ENCODE assay signal across 12 cellular contexts in the genomic region with DNA sequence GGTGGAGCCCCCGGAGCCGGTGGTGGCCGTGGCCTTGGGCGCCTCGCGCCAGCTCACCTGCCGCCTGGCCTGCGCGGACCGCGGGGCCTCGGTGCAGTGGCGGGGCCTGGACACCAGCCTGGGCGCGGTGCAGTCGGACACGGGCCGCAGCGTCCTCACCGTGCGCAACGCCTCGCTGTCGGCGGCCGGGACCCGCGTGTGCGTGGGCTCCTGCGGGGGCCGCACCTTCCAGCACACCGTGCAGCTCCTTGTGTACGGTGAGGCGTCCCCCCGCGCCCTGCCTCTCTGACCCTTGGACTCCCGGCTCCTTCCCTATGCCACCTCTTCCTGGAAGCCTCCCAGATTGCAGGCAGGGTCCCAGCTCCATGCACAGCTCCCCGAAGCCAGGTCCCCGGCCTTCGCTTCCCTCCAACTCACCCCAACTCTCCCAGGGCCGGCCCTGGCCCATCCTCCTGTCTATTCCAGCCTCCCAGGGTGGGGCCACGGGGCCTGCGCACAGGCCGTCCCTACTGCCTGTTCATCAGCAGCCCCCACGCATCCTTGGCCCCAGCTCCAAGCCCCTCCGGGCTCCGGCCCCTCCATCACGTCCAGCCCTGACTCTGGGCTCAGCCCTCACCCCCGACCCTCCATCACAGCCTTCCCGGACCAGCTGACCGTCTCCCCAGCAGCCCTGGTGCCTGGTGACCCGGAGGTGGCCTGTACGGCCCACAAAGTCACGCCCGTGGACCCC. TPM values are rescaled to one million over a fixed set of nuclear protein-coding genes. Genes with fewer than 3 reads are reported as not detected.
DNase-seq lines count a peak whose midpoint lies in the region; ATAC-seq, FAIRE-seq and TF ChIP-seq lines count a peak whose summit lies in the region.
"Had no signal": no experiment of that assay in that cellular context is flagged by ENCODE, and none has a peak within 500 bp of the region (broad histone marks: within the 10 kb centered on the region; RNA-seq: fewer than 3 reads in every experiment).

No MANE protein-coding gene starts in this region.

- H4K20me1 ChIP-seq in K562 (replicated peaks; ENCODE audit: control insufficient read depth, insufficient read depth, low read length) = no peaks in the 10 kb centered on the region

- H3K36me3 ChIP-seq in left ventricle myocardium inferior (no peaks in the 10 kb centered on the region), heart right ventricle (no peaks in the 10 kb centered on the region), K562 (ENCODE audit: control insufficient read depth, insufficient read depth, low read length) (no peaks in the 10 kb centered on the region), stomach (no peaks in the 10 kb centered on the region)

- CTCF ChIA-PET in K562 (lab: Yijun Ruan, JAX; ENCODE audit: low intra/inter-chr PET ratio) = no interaction called here

- TF ChIP-seq EP300 in K562 (IDR thresholded peaks at IDR 0.05; ENCODE audit: low read length) = no peak
- TF ChIP-seq EP300 in stomach (IDR thresholded peaks at IDR 0.05) = no peak

- no peaks in the 10 kb centered on the region for H3K9me1 ChIP-seq in K562 (ENCODE audit: control insufficient read depth, insufficient read depth, low read length)

- TF ChIP-seq RAD21 in K562 (CRISPR knock-in tag; conservative IDR thresholded peaks at IDR 0.05 in 1 of 2, IDR thresholded peaks at IDR 0.05 in 1 of 2) = no peak

- POLR2A ChIA-PET in K562 (lab: Yijun Ruan, JAX) = interaction anchor here (0.9 kb wide), 1 partner anchor 10 kb away, joined by 4 read pairs; no protein-coding TSS in a partner anchor

- BruUV-seq in K562 (replicated peaks; lab: Mats Ljungman, UMichigan) = no TSS peak

- H3K4me2 ChIP-seq in K562 (ENCODE audit: insufficient read depth, low read length) = no peak overlapping the region

- H3K27ac ChIP-seq in left ventricle myocardium inferior (replicated peaks) (no peak overlapping the region), heart right ventricle (no peak overlapping the region), K562 (ENCODE audit: extremely low read depth, low read depth, low read length) (no peak overlapping the region), stomach (no peak overlapping the region)

- H3K79me2 ChIP-seq in K562 (ENCODE audit: control insufficient read depth, insufficient read depth, low read length) = no peaks in the 10 kb centered on the region

- in situ Hi-C loops in K562 (cut with MboI) = no loop called here

- ATAC-seq in heart right ventricle (no peak), K562 (peak; percentile 39; the same call in 2 of the 3 replicates), left lobe of liver (peak; percentile 31), HG02588 (IDR thresholded peaks at IDR 0.05; ENCODE audit: unreplicated experiment) (no peak), GM21423 (IDR thresholded peaks at IDR 0.05; ENCODE audit: unreplicated experiment) (no peak)

- no peak for FAIRE-seq in K562 (lab: Jason Lieb, UNC)

- H3K9me3 ChIP-seq in left ventricle myocardium inferior (replicated peaks) (no peaks in the 10 kb centered on the region), heart right ventricle (peaks cover 0 to 7% (median 0%) of the 10 kb centered on the region in 11 donors), K562 (replicated peaks; ENCODE audit: control insufficient read depth, insufficient read depth, low read depth, low read length) (no peaks in the 10 kb centered on the region), stomach (no peaks in the 10 kb centered on the region)

- no peak overlapping the region for H2AFZ ChIP-seq in K562 (ENCODE audit: low read depth, low read length)

- no peak overlapping the region for H3K9ac ChIP-seq in K562 (ENCODE audit: insufficient read depth in 1 of 2, low read depth in 2 of 2, low read length in 2 of 2)

- intact Hi-C loops in left ventricle myocardium inferior (cut with micrococcal nuclease) (no loop called here), heart right ventricle (cut with DNase I) (no loop called here), K562 (cut with micrococcal nuclease) (no loop called here), stomach (cut with DNase I; ENCODE audit: low total_unique reads) (no loop called here)

- H3K27me3 ChIP-seq in left ventricle myocardium inferior (ENCODE audit: low read depth) (peaks cover 54% of the 10 kb centered on the region), heart right ventricle (peaks cover 12 to 50% (median 37%) of the 10 kb centered on the region in 7 donors), K562 (ENCODE audit: control insufficient read depth in 2 of 2, insufficient read depth in 2 of 2, low read length in 2 of 2) (no peaks in the 10 kb centered on the region), stomach (peaks cover 20 to 67% (median 41%) of the 10 kb centered on the region in 3 donors)

- 5 to 9% methylated on average over 50 to 55 of the region's 55 CpGs for WGBS in heart right ventricle, 2 donors
- WGBS in K562 (ENCODE audit: insufficient coverage, low coverage, missing lambda C conversion rate) = 27% methylated on average over 14 of the region's 55 CpGs
- 4 to 13% (median 5%) methylated on average over 27 to 55 of the region's 55 CpGs for WGBS in stomach, 5 donors

- no peak for TF ChIP-seq CTCF in left ventricle myocardium inferior (IDR thresholded peaks at IDR 0.05; ENCODE audit: borderline replicate concordance)
- TF ChIP-seq CTCF in heart right ventricle (IDR thresholded peaks at IDR 0.05) = no peak
- TF ChIP-seq CTCF in K562 (IDR thresholded peaks at IDR 0.05 in 2 of 3, conservative IDR thresholded peaks at IDR 0.05 in 1 of 3; ENCODE audit: insufficient read depth in 2 of 3, low read depth in 1 of 3, low read length in 3 of 3) = no peak
- no peak for TF ChIP-seq CTCF in stomach (IDR thresholded peaks at IDR 0.05)

- H3K4me3 ChIP-seq in left ventricle myocardium inferior = peak overlapping the region; percentile 43
- peak overlapping the region in 4 of 10 donors; percentile 18 to 29 (median 20) for H3K4me3 ChIP-seq in heart right ventricle
- H3K4me3 ChIP-seq in K562 = no peak overlapping the region
- peak overlapping the region; percentile 5 to 44 (median 18) for H3K4me3 ChIP-seq in stomach

- no peak for DNase-seq in left ventricle myocardium inferior
- DNase-seq in heart right ventricle = no peak
- no peak for DNase-seq in K562 (ENCODE audit: extremely low read depth in 1 of 4, low spot score in 3 of 4)
- no peak for DNase-seq in left lobe of liver (ENCODE audit: low spot score)
- DNase-seq in stomach = no peak
- DNase-seq in activated gamma-delta T cell (lab: John Stamatoyannopoulos, UW) = no peak
- DNase-seq: aorta; C1 segment of cervical spinal cord; HCEC 1CT; stimulated activated CD4-positive, alpha-beta T cell treated with anti-CD3 and anti-CD28 coated beads, Interleukin-15, amount 100 ng/mL, for 24 hours had no signal

- H3K4me1 ChIP-seq in left ventricle myocardium inferior = peaks cover 28% of the 10 kb centered on the region
- H3K4me1 ChIP-seq in heart right ventricle = peaks cover 4 to 30% (median 12%) of the 10 kb centered on the region in 9 donors
- H3K4me1 ChIP-seq in K562 (replicated peaks in 1 of 2; ENCODE audit: control insufficient read depth in 2 of 2, insufficient read depth in 2 of 2, low read length in 2 of 2) = peaks cover 0 to 50% of the 10 kb centered on the region in 2 experiments; a peak in 3 of 5 replicates
- peaks cover 8 to 34% (median 23%) of the 10 kb centered on the region in 4 donors for H3K4me1 ChIP-seq in stomach

- TF ChIP-seq POLR2A in K562 (conservative IDR thresholded peaks at IDR 0.05) (no peak), stomach (IDR thresholded peaks at IDR 0.05) (no peak)

RNA-seq across cellular contexts. Expression of a gene that starts 1.7 kb away (rescaled TPM):
- total RNA-seq in left ventricle myocardium inferior = 0.22 TPM
- total RNA-seq in heart right ventricle = under 1 TPM in 9 of 10 donors, not detected in 1; 0.14 to 0.71 (median 0.17) TPM
- polyA plus RNA-seq in heart right ventricle = under 1 TPM; 0.09 to 0.80 TPM
- total RNA-seq in K562 (2011; cell fraction: chromatin; rRNA removed; ENCODE audit: low replicate concordance) = not detected in 2 replicates
- 0.79 and 1.0 TPM in 2 replicates for total RNA-seq in K562 (2011; cell fraction: nucleolus; rRNA removed)
- not detected in 2 replicates for total RNA-seq in K562 (2011; cell fraction: nucleoplasm; rRNA removed)
- total RNA-seq in K562 (2014; rRNA removed) = 0.09 and 0.20 TPM in 2 replicates
- not detected in 2 replicates for total RNA-seq in K562 (2014; rRNA removed; fragmentation: Illumina TruSeq; extraction: Trizol)
- total RNA-seq in K562 (2015; rRNA removed; fragmentation: Illumina TruSeq; extraction: Trizol) = not detected in 2 replicates
- total RNA-seq in K562 (2021) = 0.09 TPM in 1 of 2 replicates, not detected in the other
- 0.05 TPM in 1 of 2 replicates, not detected in the other for polyA plus RNA-seq in K562 (2011; rRNA removed)
- polyA plus RNA-seq in K562 (2011; cell fraction: cytosol; rRNA removed) = 0.12 TPM in 1 of 2 replicates, not detected in the other
- polyA plus RNA-seq in K562 (2011; cell fraction: nucleus; rRNA removed) = 0.18 and 0.40 TPM in 2 replicates
- polyA plus RNA-seq in K562 (2012) = 0.27 and 0.82 TPM in 2 replicates
- polyA plus RNA-seq in K562 (2014; fragmentation: Illumina TruSeq; extraction: Trizol) = not detected in 2 replicates
- polyA plus RNA-seq in K562 (2014; fragmentation: Nextera tagmentation; extraction: Ambion mirVana) = not detected
- 0.12 and 0.36 TPM in 2 replicates for polyA plus RNA-seq in K562 (2014; rRNA removed)
- not detected in 2 replicates for polyA minus RNA-seq in K562 (2011; rRNA and poly(A)+ RNA removed)
- polyA minus RNA-seq in K562 (2011; cell fraction: cytosol; rRNA and poly(A)+ RNA removed) = not detected in 2 replicates
- 0.22 TPM in 1 of 2 replicates, not detected in the other for polyA minus RNA-seq in K562 (2011; cell fraction: nucleus; rRNA and poly(A)+ RNA removed)
- total RNA-seq in left lobe of liver = 0.53 TPM
- total RNA-seq in stomach = 10 to 100 TPM in 1 of 5 donors, 1 to 10 TPM in 2, under 1 TPM in 1, not detected in 1; 0.45 to 11.9 (median 2.1) TPM
- 1 to 10 TPM; 1.5 to 2.9 (median 2.3) TPM for polyA plus RNA-seq in stomach

RNA-seq across cellular contexts. Expression of a gene that starts 9.3 kb away (rescaled TPM):
- total RNA-seq in left ventricle myocardium inferior (11.2 TPM), heart right ventricle (10 to 100 TPM in 6 of 10 donors, 1 to 10 TPM in 4; 7.1 to 13.5 (median 10.2) TPM), K562 (2014; rRNA removed) (22.6 and 31.6 TPM in 2 replicates), K562 (2014; rRNA removed; fragmentation: Illumina TruSeq; extraction: Trizol) (0.32 and 0.47 TPM in 2 replicates), K562 (2015; rRNA removed; fragmentation: Illumina TruSeq; extraction: Trizol) (1.2 and 2.3 TPM in 2 replicates), K562 (2021) (13.0 and 15.5 TPM in 2 replicates), left lobe of liver (10.4 TPM), stomach (10 to 100 TPM in 3 of 5 donors, 1 to 10 TPM in 2; 1.2 to 65.5 (median 15.2) TPM)
- polyA plus RNA-seq in heart right ventricle (10 to 100 TPM; 22.1 to 22.2 TPM), K562 (2011; rRNA removed) (0.93 and 1.2 TPM in 2 replicates), K562 (2014; fragmentation: Illumina TruSeq; extraction: Trizol) (0.30 and 0.33 TPM in 2 replicates), K562 (2014; fragmentation: Nextera tagmentation; extraction: Ambion mirVana) (not detected), K562 (2014; rRNA removed) (12.2 and 15.0 TPM in 2 replicates), stomach (10 to 100 TPM; 26.3 to 33.8 (median 26.4) TPM)
- total RNA-seq in K562 (2011; cell fraction: chromatin; rRNA removed; ENCODE audit: low replicate concordance) = 7.0 and 14.9 TPM in 2 replicates
- total RNA-seq in K562 (2011; cell fraction: nucleolus; rRNA removed) = 10.1 and 11.5 TPM in 2 replicates
- total RNA-seq in K562 (2011; cell fraction: nucleoplasm; rRNA removed) = 5.3 and 6.3 TPM in 2 replicates
- 1.9 and 24.8 TPM in 2 replicates for polyA plus RNA-seq in K562 (2011; cell fraction: cytosol; rRNA removed)
- polyA plus RNA-seq in K562 (2011; cell fraction: nucleus; rRNA removed) = 1.8 and 3.9 TPM in 2 replicates
- polyA plus RNA-seq in K562 (2012) = 5.5 and 10.3 TPM in 2 replicates
- 0.74 and 0.78 TPM in 2 replicates for polyA minus RNA-seq in K562 (2011; rRNA and poly(A)+ RNA removed)
- 1.6 and 5.0 TPM in 2 replicates for polyA minus RNA-seq in K562 (2011; cell fraction: cytosol; rRNA and poly(A)+ RNA removed)
- polyA minus RNA-seq in K562 (2011; cell fraction: nucleus; rRNA and poly(A)+ RNA removed) = 3.2 and 3.8 TPM in 2 replicates

RNA-seq across cellular contexts. Expression of a gene that starts 33.5 kb away (rescaled TPM):
- total RNA-seq in left ventricle myocardium inferior (96.5 TPM), heart right ventricle (100 to 1,000 TPM in 2 of 10 donors, 10 to 100 TPM in 8; 70.2 to 116 (median 76.7) TPM), K562 (2014; rRNA removed) (203 and 207 TPM in 2 replicates), K562 (2014; rRNA removed; fragmentation: Illumina TruSeq; extraction: Trizol) (33.0 and 36.2 TPM in 2 replicates), K562 (2015; rRNA removed; fragmentation: Illumina TruSeq; extraction: Trizol) (65.5 and 75.7 TPM in 2 replicates), K562 (2021) (125 and 130 TPM in 2 replicates), left lobe of liver (53.5 TPM), stomach (100 to 1,000 TPM in 2 of 5 donors, 10 to 100 TPM in 3; 26.1 to 503 (median 72.9) TPM)
- polyA plus RNA-seq in heart right ventricle (100 to 1,000 TPM; 120 to 162 TPM), K562 (2011; rRNA removed) (82.7 and 103 TPM in 2 replicates), K562 (2014; fragmentation: Illumina TruSeq; extraction: Trizol) (55.7 and 88.4 TPM in 2 replicates), K562 (2014; fragmentation: Nextera tagmentation; extraction: Ambion mirVana) (1 to 10 TPM in 1 of 2 experiments, under 1 TPM in 1; 0.80 to 1.0 TPM), K562 (2014; rRNA removed) (125 and 142 TPM in 2 replicates), stomach (10 to 100 TPM; 62.9 to 82.1 (median 80.5) TPM)
- 34.1 and 85.3 TPM in 2 replicates for total RNA-seq in K562 (2011; cell fraction: chromatin; rRNA removed; ENCODE audit: low replicate concordance)
- total RNA-seq in K562 (2011; cell fraction: nucleolus; rRNA removed) = 68.2 and 70.5 TPM in 2 replicates
- 40.9 and 50.4 TPM in 2 replicates for total RNA-seq in K562 (2011; cell fraction: nucleoplasm; rRNA removed)
- 89.6 and 173 TPM in 2 replicates for polyA plus RNA-seq in K562 (2011; cell fraction: cytosol; rRNA removed)
- polyA plus RNA-seq in K562 (2011; cell fraction: nucleus; rRNA removed) = 83.8 and 124 TPM in 2 replicates
- polyA plus RNA-seq in K562 (2012) = 72.7 and 83.2 TPM in 2 replicates
- polyA minus RNA-seq in K562 (2011; rRNA and poly(A)+ RNA removed) = 16.2 and 28.5 TPM in 2 replicates
- 36.4 and 44.9 TPM in 2 replicates for polyA minus RNA-seq in K562 (2011; cell fraction: cytosol; rRNA and poly(A)+ RNA removed)
- polyA minus RNA-seq in K562 (2011; cell fraction: nucleus; rRNA and poly(A)+ RNA removed) = 18.4 and 20.5 TPM in 2 replicates

RNA-seq across cellular contexts. Expression of a gene that starts 37.2 kb away (rescaled TPM):
- total RNA-seq in left ventricle myocardium inferior = 11.3 TPM
- 10 to 100 TPM in 9 of 10 donors, 1 to 10 TPM in 1; 7.7 to 16.3 (median 12.4) TPM for total RNA-seq in heart right ventricle
- 10 to 100 TPM; 11.2 to 33.5 TPM for polyA plus RNA-seq in heart right ventricle
- 0.86 and 2.4 TPM in 2 replicates for total RNA-seq in K562 (2011; cell fraction: chromatin; rRNA removed; ENCODE audit: low replicate concordance)
- 1.1 and 1.3 TPM in 2 replicates for total RNA-seq in K562 (2011; cell fraction: nucleolus; rRNA removed)
- total RNA-seq in K562 (2011; cell fraction: nucleoplasm; rRNA removed) = 0.88 and 1.6 TPM in 2 replicates
- 0.14 TPM in 1 of 2 replicates, not detected in the other for total RNA-seq in K562 (2014; rRNA removed)
- total RNA-seq in K562 (2014; rRNA removed; fragmentation: Illumina TruSeq; extraction: Trizol) = not detected in 2 replicates
- not detected in 2 replicates for total RNA-seq in K562 (2015; rRNA removed; fragmentation: Illumina TruSeq; extraction: Trizol)
- 0.16 and 0.20 TPM in 2 replicates for total RNA-seq in K562 (2021)
- polyA plus RNA-seq in K562 (2011; rRNA removed) = 0.36 and 1.3 TPM in 2 replicates
- polyA plus RNA-seq in K562 (2011; cell fraction: cytosol; rRNA removed) = 0.49 and 0.64 TPM in 2 replicates
- polyA plus RNA-seq in K562 (2011; cell fraction: nucleus; rRNA removed) = 7.4 and 7.9 TPM in 2 replicates
- polyA plus RNA-seq in K562 (2012) = 0.16 and 2.0 TPM in 2 replicates
- polyA plus RNA-seq in K562 (2014; fragmentation: Illumina TruSeq; extraction: Trizol) = not detected in 2 replicates
- polyA plus RNA-seq in K562 (2014; fragmentation: Nextera tagmentation; extraction: Ambion mirVana) = not detected
- polyA plus RNA-seq in K562 (2014; rRNA removed) = 0.15 TPM in 1 of 2 replicates, not detected in the other
- 0.36 and 0.53 TPM in 2 replicates for polyA minus RNA-seq in K562 (2011; rRNA and poly(A)+ RNA removed)
- 0.55 and 0.76 TPM in 2 replicates for polyA minus RNA-seq in K562 (2011; cell fraction: cytosol; rRNA and poly(A)+ RNA removed)
- 0.89 and 0.94 TPM in 2 replicates for polyA minus RNA-seq in K562 (2011; cell fraction: nucleus; rRNA and poly(A)+ RNA removed)
- 57.8 TPM for total RNA-seq in left lobe of liver
- 100 to 1,000 TPM in 2 of 5 donors, 10 to 100 TPM in 3; 13.8 to 169 (median 34.8) TPM for total RNA-seq in stomach
- 10 to 100 TPM; 27.6 to 40.7 (median 38.4) TPM for polyA plus RNA-seq in stomach

RNA-seq across cellular contexts. Expression of a gene that starts 45.8 kb away (rescaled TPM):
- total RNA-seq in left ventricle myocardium inferior (not detected), heart right ventricle (1 to 10 TPM in 1 of 10 donors, under 1 TPM in 3, not detected in 6; 0.25 to 2.7 (median 0.37) TPM), K562 (2014; rRNA removed) (2.3 and 2.6 TPM in 2 replicates), K562 (2014; rRNA removed; fragmentation: Illumina TruSeq; extraction: Trizol) (not detected in 2 replicates), K562 (2015; rRNA removed; fragmentation: Illumina TruSeq; extraction: Trizol) (0.62 and 1.1 TPM in 2 replicates), K562 (2021) (0.72 and 1.8 TPM in 2 replicates), left lobe of liver (0.33 TPM), stomach (1 to 10 TPM in 1 of 5 donors, under 1 TPM in 1, not detected in 3; 0.55 to 5.4 TPM)
- polyA plus RNA-seq in heart right ventricle (under 1 TPM in 1 of 2 donors, not detected in 1; 0.46 TPM), K562 (2011; rRNA removed) (0.70 and 0.97 TPM in 2 replicates), K562 (2014; fragmentation: Illumina TruSeq; extraction: Trizol) (0.61 TPM in 1 of 2 replicates, not detected in the other), K562 (2014; fragmentation: Nextera tagmentation; extraction: Ambion mirVana) (under 1 TPM; 0.08 to 0.27 TPM), K562 (2014; rRNA removed) (1.8 and 2.2 TPM in 2 replicates), stomach (1 to 10 TPM in 1 of 3 donors, under 1 TPM in 2; 0.37 to 6.6 (median 0.93) TPM)
- 0.49 and 1.6 TPM in 2 replicates for total RNA-seq in K562 (2011; cell fraction: chromatin; rRNA removed; ENCODE audit: low replicate concordance)
- 4.0 and 4.5 TPM in 2 replicates for total RNA-seq in K562 (2011; cell fraction: nucleolus; rRNA removed)
- total RNA-seq in K562 (2011; cell fraction: nucleoplasm; rRNA removed) = 1.4 and 1.9 TPM in 2 replicates
- polyA plus RNA-seq in K562 (2011; cell fraction: cytosol; rRNA removed) = 1.9 and 5.9 TPM in 2 replicates
- polyA plus RNA-seq in K562 (2011; cell fraction: nucleus; rRNA removed) = 0.87 and 1.8 TPM in 2 replicates
- 1.7 and 3.5 TPM in 2 replicates for polyA plus RNA-seq in K562 (2012)
- polyA minus RNA-seq in K562 (2011; rRNA and poly(A)+ RNA removed) = not detected in 2 replicates
- polyA minus RNA-seq in K562 (2011; cell fraction: cytosol; rRNA and poly(A)+ RNA removed) = 2.5 TPM in 1 of 2 replicates, not detected in the other
- polyA minus RNA-seq in K562 (2011; cell fraction: nucleus; rRNA and poly(A)+ RNA removed) = not detected in 2 replicates

Comparison
In these comparisons a context has a peak if more than half of its experiments do, and no peak if none do; other contexts are left out.
1. ATAC-seq: peak in K562 (single experiment) and left lobe of liver (single experiment); none in heart right ventricle (0 of 8), HG02588 (single experiment) and GM21423 (single experiment).